ENCODE assay signal across 19 cellular contexts in the genomic region with DNA sequence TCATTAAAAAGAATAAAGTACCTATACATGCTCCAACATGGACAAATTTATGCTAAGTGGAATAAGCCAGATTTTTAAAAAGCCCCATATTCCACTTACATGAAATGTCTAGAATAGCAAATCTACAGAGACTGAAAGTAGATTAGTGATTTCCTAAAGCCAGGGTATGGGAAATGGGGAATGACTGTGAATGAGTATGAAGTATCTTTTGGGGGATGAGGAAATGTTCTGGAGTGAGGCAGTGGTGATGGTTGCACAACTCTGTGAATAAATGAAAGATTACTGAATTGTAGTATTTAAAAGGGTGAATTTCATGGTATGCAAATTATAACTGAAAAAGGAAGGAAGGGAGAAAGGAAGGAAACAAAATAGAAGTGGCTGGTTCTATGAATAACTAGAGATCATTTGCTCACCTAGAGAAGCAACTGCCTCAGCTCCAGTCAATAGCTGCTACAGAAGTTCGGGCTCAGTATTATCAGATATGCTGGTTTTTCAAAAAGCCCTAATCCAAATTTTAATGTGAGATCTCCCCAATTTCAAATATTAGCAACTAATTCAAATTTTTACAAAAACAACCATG. TPM values are rescaled to one million over a fixed set of nuclear protein-coding genes. Genes with fewer than 3 reads are reported as not detected.
A peak's percentile ranks its signal among the peaks of the same experiment; 100 is the strongest.
DNase-seq lines count a peak whose midpoint lies in the region; ATAC-seq and TF ChIP-seq lines count a peak whose summit lies in the region.
"Had no signal": no experiment of that assay in that cellular context is flagged by ENCODE, and none has a peak within 500 bp of the region (broad histone marks: within the 10 kb centered on the region; RNA-seq: fewer than 3 reads in every experiment).

No MANE protein-coding gene starts in this region.

- peak; percentile 89 for ATAC-seq in omental fat pad (ENCODE audit: low FRiP score)
- no peak for ATAC-seq in GM19395 (IDR thresholded peaks at IDR 0.05; ENCODE audit: unreplicated experiment)
- ATAC-seq: mucosa of descending colon, pancreas had no signal

- no peak overlapping the region for H3K9ac ChIP-seq in Loucy (ENCODE audit: low read depth, low read length, poor library complexity, severe bottlenecking)

- no peaks in the 10 kb centered on the region for H3K9me2 ChIP-seq in Loucy (replicated peaks; ENCODE audit: low read depth, low read length)

- BruUV-seq in Calu3 (replicated peaks; lab: Mats Ljungman, UMichigan) = no TSS peak

- H3K4me1 ChIP-seq in Loucy (ENCODE audit: insufficient read depth, low read length, poor library complexity, severe bottlenecking) = peaks cover 22% of the 10 kb centered on the region

- no peaks in the 10 kb centered on the region for H3K27me3 Mint-ChIP-seq in Calu3 (ENCODE audit: unreplicated experiment)
- H3K27me3 Mint-ChIP-seq in activated T-helper 2 cell treated with anti-CD3 and anti-CD28 coated beads, Interferon-gamma antibody, Interleukin-2, Interleukin-4, amounts not matched to agents 10 μg/mL and 5 μg/mL and 100 μg/mL, durations not matched to agents 14 hours and 24 hours and 36 hours (ENCODE audit: low read depth) = no peaks in the 10 kb centered on the region
- H3K27me3 Mint-ChIP-seq: CD8-positive, alpha-beta memory T cell had no signal

- peaks cover 9% of the 10 kb centered on the region for H3K4me1 Mint-ChIP-seq in Calu3 (ENCODE audit: low read depth, unreplicated experiment)
- H3K4me1 Mint-ChIP-seq in activated T-helper 2 cell treated with anti-CD3 and anti-CD28 coated beads, Interferon-gamma antibody, Interleukin-2, Interleukin-4, amounts not matched to agents 10 μg/mL and 5 μg/mL and 100 μg/mL, durations not matched to agents 14 hours and 24 hours and 36 hours (ENCODE audit: low read depth) = peaks cover 21% of the 10 kb centered on the region
- H3K4me1 Mint-ChIP-seq: endodermal cell had no signal

- peaks cover 90% of the 10 kb centered on the region for H3K79me2 ChIP-seq in Loucy (ENCODE audit: insufficient read depth, low read length)

- H3K36me3 ChIP-seq in Loucy (ENCODE audit: insufficient read depth, low read length) = no peaks in the 10 kb centered on the region
- H3K36me3 ChIP-seq: adrenal gland, pancreas had no signal

- H3K4me3 ChIP-seq in Loucy (ENCODE audit: low read length, poor library complexity, severe bottlenecking) = peak overlapping the region; percentile 40
- H3K4me3 ChIP-seq in choroid plexus epithelial cell (ENCODE audit: low read depth, low read length) = no peak overlapping the region
- H3K4me3 ChIP-seq: adrenal gland, mucosa of descending colon, pancreas, spleen had no signal

- H3K27me3 ChIP-seq in Loucy (ENCODE audit: insufficient read depth, low read length, poor library complexity, severe bottlenecking) = no peaks in the 10 kb centered on the region
- H3K27me3 ChIP-seq: adrenal gland, pancreas, spleen had no signal

- H3K36me3 Mint-ChIP-seq in Calu3 (ENCODE audit: insufficient read depth, unreplicated experiment) = no peaks in the 10 kb centered on the region
- H3K36me3 Mint-ChIP-seq in activated T-helper 2 cell treated with anti-CD3 and anti-CD28 coated beads, Interferon-gamma antibody, Interleukin-2, Interleukin-4, amounts not matched to agents 10 μg/mL and 5 μg/mL and 100 μg/mL, durations not matched to agents 14 hours and 24 hours and 36 hours (ENCODE audit: low read depth) = peaks cover 13% of the 10 kb centered on the region

- no peak for DNase-seq in Calu3
- DNase-seq in choroid plexus epithelial cell (ENCODE audit: low read depth) = peak; percentile 27
- no peak for DNase-seq in omental fat pad (ENCODE audit: low spot score)
- no peak for DNase-seq in activated T-helper 2 cell treated with anti-CD3 and anti-CD28 coated beads, Interferon-gamma antibody, Interleukin-2, Interleukin-4, amounts not matched to agents 10 μg/mL and 5 μg/mL and 100 μg/mL, durations not matched to agents 14 hours and 24 hours and 36 hours (ENCODE audit: low spot score)
- DNase-seq in medulla oblongata (ENCODE audit: extremely low spot score) = no peak
- DNase-seq in NCI-H2196 treated with DMSO at 0.1 percent for 48 hours (lab: John Stamatoyannopoulos, UW; ENCODE audit: unreplicated experiment) = no peak
- DNase-seq: activated CD4-positive, alpha-beta T cell treated with anti-CD3 and anti-CD28 coated beads, Interleukin-2, amount 50 U/mL, for 4 hours; activated T-cell treated with anti-CD3 and anti-CD28 coated beads, Interleukin-2, amount 50 U/mL, for 72 hours; adrenal gland; CD8-positive, alpha-beta memory T cell; cerebellar nuclear complex; endodermal cell; head of caudate nucleus; mucosa of descending colon; pancreas; spleen; T-helper 9 cell had no signal

- H3K4me3 Mint-ChIP-seq in Calu3 (ENCODE audit: low read depth, unreplicated experiment) = no peak overlapping the region
- no peak overlapping the region for H3K4me3 Mint-ChIP-seq in activated T-helper 2 cell treated with anti-CD3 and anti-CD28 coated beads, Interferon-gamma antibody, Interleukin-2, Interleukin-4, amounts not matched to agents 10 μg/mL and 5 μg/mL and 100 μg/mL, durations not matched to agents 14 hours and 24 hours and 36 hours (ENCODE audit: low read depth)
- H3K4me3 Mint-ChIP-seq: activated T-cell treated with anti-CD3 and anti-CD28 coated beads, Interleukin-2, amount 50 U/mL, for 72 hours; endodermal cell had no signal

- H3K9me3 ChIP-seq in Loucy (ENCODE audit: insufficient read depth, low read depth, low read length) = no peaks in the 10 kb centered on the region
- H3K9me3 ChIP-seq: adrenal gland, mucosa of descending colon, pancreas, spleen had no signal

- no peaks in the 10 kb centered on the region for H3K9me3 Mint-ChIP-seq in Calu3 (ENCODE audit: low read depth, unreplicated experiment)
- no peaks in the 10 kb centered on the region for H3K9me3 Mint-ChIP-seq in activated T-helper 2 cell treated with anti-CD3 and anti-CD28 coated beads, Interferon-gamma antibody, Interleukin-2, Interleukin-4, amounts not matched to agents 10 μg/mL and 5 μg/mL and 100 μg/mL, durations not matched to agents 14 hours and 24 hours and 36 hours
- H3K9me3 Mint-ChIP-seq: activated T-cell treated with anti-CD3 and anti-CD28 coated beads, Interleukin-2, amount 50 U/mL, for 72 hours had no signal

- no peaks in the 10 kb centered on the region for H3F3A ChIP-seq in Loucy (ENCODE audit: low read depth)

- peak overlapping the region; percentile 13 for H3K27ac Mint-ChIP-seq in Calu3 (ENCODE audit: unreplicated experiment)
- H3K27ac Mint-ChIP-seq in activated T-helper 2 cell treated with anti-CD3 and anti-CD28 coated beads, Interferon-gamma antibody, Interleukin-2, Interleukin-4, amounts not matched to agents 10 μg/mL and 5 μg/mL and 100 μg/mL, durations not matched to agents 14 hours and 24 hours and 36 hours = no peak overlapping the region

- peaks cover 40% of the 10 kb centered on the region for H4K20me1 ChIP-seq in Loucy (ENCODE audit: insufficient read depth, low read length, poor library complexity, severe bottlenecking)

- TF ChIP-seq CTCF in Calu3 (IDR thresholded peaks at IDR 0.05; ENCODE audit: unreplicated experiment) = no peak
- no peak for TF ChIP-seq CTCF in Loucy (conservative IDR thresholded peaks at IDR 0.05; ENCODE audit: low read length)
- TF ChIP-seq CTCF in choroid plexus epithelial cell (conservative IDR thresholded peaks at IDR 0.05; ENCODE audit: low read depth, low read length) = no peak
- TF ChIP-seq CTCF in omental fat pad (IDR thresholded peaks at IDR 0.05) = no peak

- peak overlapping the region; percentile 67 for H3K4me2 ChIP-seq in Loucy (ENCODE audit: low read depth, low read length, poor library complexity, severe bottlenecking)

- no peak overlapping the region for H2AFZ ChIP-seq in Loucy (ENCODE audit: low read length)

- CTCF ChIA-PET in Calu3 (lab: Charles Lee) = no interaction called here

- intact Hi-C loops in Calu3 (cut with micrococcal nuclease; ENCODE audit: unreplicated experiment) = no loop called here
- intact Hi-C loops in activated T-helper 2 cell treated with anti-CD3 and anti-CD28 coated beads, Interferon-gamma antibody, Interleukin-2, Interleukin-4, amounts not matched to agents 10 μg/mL and 5 μg/mL and 100 μg/mL, durations not matched to agents 14 hours and 24 hours and 36 hours (cut with micrococcal nuclease) = loop anchor here (5.0 kb wide), 1 partner anchor 39 kb away; a partner anchor contains a TSS

RNA-seq across cellular contexts. Expression of a gene that starts 39.3 kb away (rescaled TPM):
- 60.4 and 60.9 TPM in 2 replicates for total RNA-seq in Calu3 (2022)
- total RNA-seq in omental fat pad = 10 to 100 TPM; 44.9 to 79.4 (median 52.4) TPM
- total RNA-seq in activated T-helper 2 cell treated with anti-CD3 and anti-CD28 coated beads, Interferon-gamma antibody, Interleukin-2, Interleukin-4, amounts not matched to agents 10 μg/mL and 5 μg/mL and 100 μg/mL, durations not matched to agents 14 hours and 24 hours and 36 hours = 49.6 and 51.3 TPM in 2 replicates

RNA-seq across cellular contexts. Expression of a gene that starts 54.6 kb away (rescaled TPM):
- total RNA-seq in Calu3 (2022) (41.3 and 42.1 TPM in 2 replicates), omental fat pad (10 to 100 TPM; 27.7 to 58.8 (median 37.5) TPM)
- total RNA-seq in activated T-helper 2 cell treated with anti-CD3 and anti-CD28 coated beads, Interferon-gamma antibody, Interleukin-2, Interleukin-4, amounts not matched to agents 10 μg/mL and 5 μg/mL and 100 μg/mL, durations not matched to agents 14 hours and 24 hours and 36 hours = 58.0 and 60.6 TPM in 2 replicates
